8 cellular contexts compared by ENCODE assay signal in genomic region chr18:37636831-37637230, GRCh38.
"Had no signal": no experiment of that assay in that cellular context is flagged by ENCODE, and none has a peak within 500 bp of the region (broad histone marks: within the 10 kb centered on the region; RNA-seq: fewer than 3 reads in every experiment).

No MANE protein-coding gene starts in this region.

- ATAC-seq: HCT116, HepG2 had no signal

- H3K36me3 ChIP-seq: HAP-1 had no signal

- H3K9ac ChIP-seq: GM23248 had no signal

- H3K4me1 ChIP-seq: HAP-1 had no signal

- H2AFZ ChIP-seq: GM23248 had no signal

- H3K27ac ChIP-seq: GM23248, HL-60 had no signal

- H3K4me3 ChIP-seq: GM23248, HAP-1 had no signal

- H3K9me3 ChIP-seq: HAP-1 had no signal

- DNase-seq: GM23248, GOT3, H7, HFFc6 had no signal
